1 cellular context compared by ENCODE assay signal in the genomic region with DNA sequence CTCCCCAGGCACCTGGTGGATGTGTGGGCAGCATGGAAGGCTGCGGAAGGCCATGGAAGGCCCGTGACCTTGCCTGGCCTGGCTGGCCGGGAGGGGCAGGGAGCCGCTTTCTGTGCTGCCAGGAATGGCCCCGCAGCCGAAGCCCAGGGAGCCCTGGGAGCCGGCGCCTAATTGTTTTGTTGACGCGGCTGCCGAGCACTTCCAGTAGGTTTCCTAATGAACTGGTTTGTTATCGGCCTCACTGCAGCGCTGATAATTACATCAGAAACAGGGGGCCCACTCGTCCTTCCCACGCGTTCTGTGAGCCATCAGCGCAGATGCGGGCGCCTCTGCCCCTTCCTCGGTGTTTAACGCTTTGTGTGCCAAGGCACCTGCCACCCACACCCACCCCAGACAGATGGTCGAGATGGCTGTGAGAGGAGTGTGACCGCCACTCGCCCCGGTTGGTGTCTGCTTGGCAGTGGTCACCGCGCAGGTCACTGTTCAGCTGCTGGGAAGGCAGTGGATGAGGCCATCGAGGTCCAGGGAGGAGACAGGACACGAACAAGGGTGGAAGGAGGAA.
A peak's percentile ranks its signal among the peaks of the same experiment; 100 is the strongest.
TF ChIP-seq lines count a peak whose summit lies in the region.

No MANE protein-coding gene starts in this region.

TF ChIP-seq in K562, 482 proteins besides CTCF, POLR2A, EP300 and RAD21 (continued from another document and continues in another):
- TF ChIP-seq, protein P1, sequence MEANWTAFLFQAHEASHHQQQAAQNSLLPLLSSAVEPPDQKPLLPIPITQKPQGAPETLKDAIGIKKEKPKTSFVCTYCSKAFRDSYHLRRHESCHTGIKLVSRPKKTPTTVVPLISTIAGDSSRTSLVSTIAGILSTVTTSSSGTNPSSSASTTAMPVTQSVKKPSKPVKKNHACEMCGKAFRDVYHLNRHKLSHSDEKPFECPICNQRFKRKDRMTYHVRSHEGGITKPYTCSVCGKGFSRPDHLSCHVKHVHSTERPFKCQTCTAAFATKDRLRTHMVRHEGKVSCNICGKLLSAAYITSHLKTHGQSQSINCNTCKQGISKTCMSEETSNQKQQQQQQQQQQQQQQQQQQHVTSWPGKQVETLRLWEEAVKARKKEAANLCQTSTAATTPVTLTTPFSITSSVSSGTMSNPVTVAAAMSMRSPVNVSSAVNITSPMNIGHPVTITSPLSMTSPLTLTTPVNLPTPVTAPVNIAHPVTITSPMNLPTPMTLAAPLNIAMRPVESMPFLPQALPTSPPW (CRISPR knock-in tag; IDR thresholded peaks at IDR 0.05) = peak; percentile 77
- TF ChIP-seq, protein P2, sequence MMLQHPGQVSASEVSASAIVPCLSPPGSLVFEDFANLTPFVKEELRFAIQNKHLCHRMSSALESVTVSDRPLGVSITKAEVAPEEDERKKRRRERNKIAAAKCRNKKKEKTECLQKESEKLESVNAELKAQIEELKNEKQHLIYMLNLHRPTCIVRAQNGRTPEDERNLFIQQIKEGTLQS (IDR thresholded peaks at IDR 0.05) = peak; percentile 26; the same call in 1 of the 2 replicates
- TF ChIP-seq, protein P2 (CRISPR knock-in tag; conservative IDR thresholded peaks at IDR 0.05) = no peak
- TF ChIP-seq HES1 (IDR thresholded peaks at IDR 0.05; ENCODE audit: low read depth) (no peak), C11orf30 (IDR thresholded peaks at IDR 0.05; ENCODE audit: low read depth) (no peak), SMAD4 (CRISPR knock-in tag; conservative IDR thresholded peaks at IDR 0.05) (peak; percentile 81), ZNF766 (CRISPR knock-in tag; conservative IDR thresholded peaks at IDR 0.05) (peak; percentile 94), CBFA2T3 (IDR thresholded peaks at IDR 0.05) (peak; percentile 75), MYNN (IDR thresholded peaks at IDR 0.05) (peak; percentile 52; the same call in 1 of the 2 replicates), MYNN (CRISPR knock-in tag; IDR thresholded peaks at IDR 0.05) (no peak), DACH1 (IDR thresholded peaks at IDR 0.05; ENCODE audit: partially characterized antibody) (peak; percentile 38), TEAD4 (IDR thresholded peaks at IDR 0.05; ENCODE audit: low read length) (peak; percentile 67), TEAD4 (CRISPR knock-in tag; IDR thresholded peaks at IDR 0.05; ENCODE audit: borderline replicate concordance) (no peak), NR4A1 (CRISPR knock-in tag; IDR thresholded peaks at IDR 0.05) (no peak), NR4A1 (tag; IDR thresholded peaks at IDR 0.05) (peak; percentile 61; the same call in 1 of the 2 replicates), TAL1 (IDR thresholded peaks at IDR 0.05) (peak; percentile 54), CHCHD3 (CRISPR knock-in tag; IDR thresholded peaks at IDR 0.05) (no peak), ATF7 (IDR thresholded peaks at IDR 0.05) (peak; percentile 50; the same call in 1 of the 2 replicates), CREB3 (tag; conservative IDR thresholded peaks at IDR 0.05; ENCODE audit: low read depth) (0 out of 2 replicates have a peak, but pooled peaks have one; percentile 19), RNF2 (IDR thresholded peaks at IDR 0.05) (0 out of 2 replicates have a peak, but pooled peaks have one; percentile 47), NR2C1 (IDR thresholded peaks at IDR 0.05) (no peak), NR2C1 (tag; IDR thresholded peaks at IDR 0.05) (peak; percentile 51; the same call in 1 of the 2 replicates), GATAD2B (IDR thresholded peaks at IDR 0.05; ENCODE audit: borderline replicate concordance) (peak; percentile 42; the same call in 1 of the 2 replicates), MTA3 (IDR thresholded peaks at IDR 0.05; ENCODE audit: borderline replicate concordance) (no peak), NKRF (IDR thresholded peaks at IDR 0.05; ENCODE audit: borderline replicate concordance) (no peak), SRF (CRISPR knock-in tag; IDR thresholded peaks at IDR 0.05) (no peak), CREM (IDR thresholded peaks at IDR 0.05; ENCODE audit: low read depth) (peak; percentile 79), RBM22 (IDR thresholded peaks at IDR 0.05; ENCODE audit: low read depth, low read length, poor library complexity, severe bottlenecking) (peak; percentile 17)
- TF ChIP-seq, protein P3, sequence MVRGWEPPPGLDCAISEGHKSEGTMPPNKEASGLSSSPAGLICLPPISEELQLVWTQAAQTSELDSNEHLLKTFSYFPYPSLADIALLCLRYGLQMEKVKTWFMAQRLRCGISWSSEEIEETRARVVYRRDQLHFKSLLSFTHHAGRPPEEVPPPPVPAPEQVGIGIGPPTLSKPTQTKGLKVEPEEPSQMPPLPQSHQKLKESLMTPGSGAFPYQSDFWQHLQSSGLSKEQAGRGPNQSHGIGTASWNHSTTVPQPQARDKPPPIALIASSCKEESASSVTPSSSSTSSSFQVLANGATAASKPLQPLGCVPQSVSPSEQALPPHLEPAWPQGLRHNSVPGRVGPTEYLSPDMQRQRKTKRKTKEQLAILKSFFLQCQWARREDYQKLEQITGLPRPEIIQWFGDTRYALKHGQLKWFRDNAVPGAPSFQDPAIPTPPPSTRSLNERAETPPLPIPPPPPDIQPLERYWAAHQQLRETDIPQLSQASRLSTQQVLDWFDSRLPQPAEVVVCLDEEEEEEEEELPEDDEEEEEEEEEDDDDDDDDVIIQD (CRISPR knock-in tag; IDR thresholded peaks at IDR 0.05) = no peak
- TF ChIP-seq, protein P4, sequence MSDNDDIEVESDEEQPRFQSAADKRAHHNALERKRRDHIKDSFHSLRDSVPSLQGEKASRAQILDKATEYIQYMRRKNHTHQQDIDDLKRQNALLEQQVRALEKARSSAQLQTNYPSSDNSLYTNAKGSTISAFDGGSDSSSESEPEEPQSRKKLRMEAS (CRISPR knock-in tag; IDR thresholded peaks at IDR 0.05) = peak; percentile 88; the same call in 1 of the 2 replicates
- TF ChIP-seq, protein P5, sequence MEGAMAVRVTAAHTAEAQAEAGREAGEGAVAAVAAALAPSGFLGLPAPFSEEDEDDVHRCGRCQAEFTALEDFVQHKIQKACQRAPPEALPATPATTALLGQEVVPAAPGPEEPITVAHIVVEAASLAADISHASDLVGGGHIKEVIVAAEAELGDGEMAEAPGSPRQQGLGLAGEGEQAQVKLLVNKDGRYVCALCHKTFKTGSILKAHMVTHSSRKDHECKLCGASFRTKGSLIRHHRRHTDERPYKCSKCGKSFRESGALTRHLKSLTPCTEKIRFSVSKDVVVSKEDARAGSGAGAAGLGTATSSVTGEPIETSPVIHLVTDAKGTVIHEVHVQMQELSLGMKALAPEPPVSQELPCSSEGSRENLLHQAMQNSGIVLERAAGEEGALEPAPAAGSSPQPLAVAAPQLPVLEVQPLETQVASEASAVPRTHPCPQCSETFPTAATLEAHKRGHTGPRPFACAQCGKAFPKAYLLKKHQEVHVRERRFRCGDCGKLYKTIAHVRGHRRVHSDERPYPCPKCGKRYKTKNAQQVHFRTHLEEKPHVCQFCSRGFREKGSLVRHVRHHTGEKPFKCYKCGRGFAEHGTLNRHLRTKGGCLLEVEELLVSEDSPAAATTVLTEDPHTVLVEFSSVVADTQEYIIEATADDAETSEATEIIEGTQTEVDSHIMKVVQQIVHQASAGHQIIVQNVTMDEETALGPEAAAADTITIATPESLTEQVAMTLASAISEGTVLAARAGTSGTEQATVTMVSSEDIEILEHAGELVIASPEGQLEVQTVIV (CRISPR knock-in tag; IDR thresholded peaks at IDR 0.05; ENCODE audit: borderline replicate concordance) = no peak
- TF ChIP-seq, protein P6, sequence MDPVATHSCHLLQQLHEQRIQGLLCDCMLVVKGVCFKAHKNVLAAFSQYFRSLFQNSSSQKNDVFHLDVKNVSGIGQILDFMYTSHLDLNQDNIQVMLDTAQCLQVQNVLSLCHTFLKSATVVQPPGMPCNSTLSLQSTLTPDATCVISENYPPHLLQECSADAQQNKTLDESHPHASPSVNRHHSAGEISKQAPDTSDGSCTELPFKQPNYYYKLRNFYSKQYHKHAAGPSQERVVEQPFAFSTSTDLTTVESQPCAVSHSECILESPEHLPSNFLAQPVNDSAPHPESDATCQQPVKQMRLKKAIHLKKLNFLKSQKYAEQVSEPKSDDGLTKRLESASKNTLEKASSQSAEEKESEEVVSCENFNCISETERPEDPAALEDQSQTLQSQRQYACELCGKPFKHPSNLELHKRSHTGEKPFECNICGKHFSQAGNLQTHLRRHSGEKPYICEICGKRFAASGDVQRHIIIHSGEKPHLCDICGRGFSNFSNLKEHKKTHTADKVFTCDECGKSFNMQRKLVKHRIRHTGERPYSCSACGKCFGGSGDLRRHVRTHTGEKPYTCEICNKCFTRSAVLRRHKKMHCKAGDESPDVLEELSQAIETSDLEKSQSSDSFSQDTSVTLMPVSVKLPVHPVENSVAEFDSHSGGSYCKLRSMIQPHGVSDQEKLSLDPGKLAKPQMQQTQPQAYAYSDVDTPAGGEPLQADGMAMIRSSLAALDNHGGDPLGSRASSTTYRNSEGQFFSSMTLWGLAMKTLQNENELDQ (CRISPR knock-in tag; IDR thresholded peaks at IDR 0.05; ENCODE audit: borderline replicate concordance) = no peak
- TF ChIP-seq, protein P7, sequence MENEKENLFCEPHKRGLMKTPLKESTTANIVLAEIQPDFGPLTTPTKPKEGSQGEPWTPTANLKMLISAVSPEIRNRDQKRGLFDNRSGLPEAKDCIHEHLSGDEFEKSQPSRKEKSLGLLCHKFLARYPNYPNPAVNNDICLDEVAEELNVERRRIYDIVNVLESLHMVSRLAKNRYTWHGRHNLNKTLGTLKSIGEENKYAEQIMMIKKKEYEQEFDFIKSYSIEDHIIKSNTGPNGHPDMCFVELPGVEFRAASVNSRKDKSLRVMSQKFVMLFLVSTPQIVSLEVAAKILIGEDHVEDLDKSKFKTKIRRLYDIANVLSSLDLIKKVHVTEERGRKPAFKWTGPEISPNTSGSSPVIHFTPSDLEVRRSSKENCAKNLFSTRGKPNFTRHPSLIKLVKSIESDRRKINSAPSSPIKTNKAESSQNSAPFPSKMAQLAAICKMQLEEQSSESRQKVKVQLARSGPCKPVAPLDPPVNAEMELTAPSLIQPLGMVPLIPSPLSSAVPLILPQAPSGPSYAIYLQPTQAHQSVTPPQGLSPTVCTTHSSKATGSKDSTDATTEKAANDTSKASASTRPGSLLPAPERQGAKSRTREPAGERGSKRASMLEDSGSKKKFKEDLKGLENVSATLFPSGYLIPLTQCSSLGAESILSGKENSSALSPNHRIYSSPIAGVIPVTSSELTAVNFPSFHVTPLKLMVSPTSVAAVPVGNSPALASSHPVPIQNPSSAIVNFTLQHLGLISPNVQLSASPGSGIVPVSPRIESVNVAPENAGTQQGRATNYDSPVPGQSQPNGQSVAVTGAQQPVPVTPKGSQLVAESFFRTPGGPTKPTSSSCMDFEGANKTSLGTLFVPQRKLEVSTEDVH (IDR thresholded peaks at IDR 0.05; ENCODE audit: low read depth, partially characterized antibody) = no peak
- TF ChIP-seq, protein P8, sequence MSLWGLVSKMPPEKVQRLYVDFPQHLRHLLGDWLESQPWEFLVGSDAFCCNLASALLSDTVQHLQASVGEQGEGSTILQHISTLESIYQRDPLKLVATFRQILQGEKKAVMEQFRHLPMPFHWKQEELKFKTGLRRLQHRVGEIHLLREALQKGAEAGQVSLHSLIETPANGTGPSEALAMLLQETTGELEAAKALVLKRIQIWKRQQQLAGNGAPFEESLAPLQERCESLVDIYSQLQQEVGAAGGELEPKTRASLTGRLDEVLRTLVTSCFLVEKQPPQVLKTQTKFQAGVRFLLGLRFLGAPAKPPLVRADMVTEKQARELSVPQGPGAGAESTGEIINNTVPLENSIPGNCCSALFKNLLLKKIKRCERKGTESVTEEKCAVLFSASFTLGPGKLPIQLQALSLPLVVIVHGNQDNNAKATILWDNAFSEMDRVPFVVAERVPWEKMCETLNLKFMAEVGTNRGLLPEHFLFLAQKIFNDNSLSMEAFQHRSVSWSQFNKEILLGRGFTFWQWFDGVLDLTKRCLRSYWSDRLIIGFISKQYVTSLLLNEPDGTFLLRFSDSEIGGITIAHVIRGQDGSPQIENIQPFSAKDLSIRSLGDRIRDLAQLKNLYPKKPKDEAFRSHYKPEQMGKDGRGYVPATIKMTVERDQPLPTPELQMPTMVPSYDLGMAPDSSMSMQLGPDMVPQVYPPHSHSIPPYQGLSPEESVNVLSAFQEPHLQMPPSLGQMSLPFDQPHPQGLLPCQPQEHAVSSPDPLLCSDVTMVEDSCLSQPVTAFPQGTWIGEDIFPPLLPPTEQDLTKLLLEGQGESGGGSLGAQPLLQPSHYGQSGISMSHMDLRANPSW (CRISPR knock-in tag; IDR thresholded peaks at IDR 0.05) = no peak
